1 cellular context compared by ENCODE assay signal in genomic region chr1:111631502-111631901, GRCh38.
A peak's percentile ranks its signal among the peaks of the same experiment; 100 is the strongest.
TF ChIP-seq lines count a peak whose summit lies in the region.

No MANE protein-coding gene starts in this region.

TF ChIP-seq in GM12878, 131 proteins besides CTCF, POLR2A, EP300 and RAD21:
- TF ChIP-seq MYB (IDR thresholded peaks at IDR 0.05; ENCODE audit: borderline replicate concordance, low read depth, low read length): no peak
- no peak for TF ChIP-seq ATF2 (IDR thresholded peaks at IDR 0.05; ENCODE audit: low read length)
- TF ChIP-seq MTA3 (IDR thresholded peaks at IDR 0.05; ENCODE audit: borderline replicate concordance, low read length): no peak
- TF ChIP-seq CUX1 (IDR thresholded peaks at IDR 0.05; ENCODE audit: insufficient replicate concordance, low read depth, low read length): peak; percentile 56
